In the genomic region with DNA sequence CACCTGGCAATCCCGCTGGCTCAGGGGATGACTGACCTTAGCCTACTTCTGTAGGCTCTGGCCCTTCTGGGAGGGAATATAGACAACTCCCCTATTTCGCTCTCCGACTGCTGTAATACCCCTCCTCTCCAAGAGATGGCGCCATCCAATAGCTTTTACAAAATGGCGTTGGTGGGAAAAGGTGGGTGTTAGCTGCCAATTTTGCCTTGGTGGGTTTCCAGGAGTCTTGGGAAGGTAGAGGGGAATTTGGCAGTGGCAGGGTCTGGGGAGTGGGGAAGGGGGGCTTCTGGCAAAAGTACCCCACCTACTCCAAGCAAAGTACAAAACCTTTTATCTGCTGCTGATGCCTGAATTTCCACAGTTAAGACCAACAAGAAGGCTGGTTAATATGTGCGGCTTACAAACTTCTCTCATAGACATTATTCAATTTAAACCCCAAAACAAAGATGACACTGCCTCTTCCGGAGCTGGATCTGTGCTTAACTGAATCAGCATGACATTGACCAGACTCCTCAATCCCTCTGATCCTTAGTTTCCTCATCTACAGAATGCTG, we compare ENCODE assay signal across 8 cellular contexts.
A peak's percentile ranks its signal among the peaks of the same experiment; 100 is the strongest.
DNase-seq lines count a peak whose midpoint lies in the region; ATAC-seq and TF ChIP-seq lines count a peak whose summit lies in the region.

No MANE protein-coding gene starts in this region.

- DNase-seq in COLO668 (lab: John Stamatoyannopoulos, UW; ENCODE audit: unreplicated experiment): peak; percentile 33
- DNase-seq in GM20000 (ENCODE audit: low spot score): peak; percentile 75
- DNase-seq in cerebellum (ENCODE audit: low spot score): peak; percentile 73
- peak; percentile 77 for DNase-seq in medulla oblongata (ENCODE audit: extremely low spot score)
- DNase-seq in aorta: peak; percentile 38

- ATAC-seq in aorta (ENCODE audit: low FRiP score) (no peak), HG02623 (IDR thresholded peaks at IDR 0.05; ENCODE audit: unreplicated experiment) (no peak), HG02938 (IDR thresholded peaks at IDR 0.05; ENCODE audit: unreplicated experiment) (no peak)

- no peak overlapping the region for H3K4me2 ChIP-seq in OCI-LY3 (ENCODE audit: low read length)

- TF ChIP-seq CTCF in GM20000 (IDR thresholded peaks at IDR 0.05; ENCODE audit: extremely low read depth, missing control alignments) (peak; percentile 83), OCI-LY3 (IDR thresholded peaks at IDR 0.05; ENCODE audit: low read depth, low read length) (peak; percentile 98)

- intact Hi-C loops in aorta (cut with DNase I): loop anchor here in 1 of 2 donors (2.0 kb wide), 1 partner anchor 156 kb away; no protein-coding TSS in a partner anchor

- WGBS in aorta, 2 donors: 35 to 42% methylated on average over 7 of the region's 7 CpGs

- no peak overlapping the region for H2AFZ ChIP-seq in OCI-LY3 (ENCODE audit: low read depth, low read length)

- no peak overlapping the region for H3K27ac ChIP-seq in OCI-LY3 (ENCODE audit: low read length)
- no peak overlapping the region for H3K27ac ChIP-seq in aorta (ENCODE audit: low read depth in 1 of 2, low read length in 2 of 2)

- H3K27me3 ChIP-seq in OCI-LY3 (ENCODE audit: low read depth, low read length) (no peaks in the 10 kb centered on the region), aorta (ENCODE audit: control insufficient read depth in 1 of 2, insufficient read depth in 2 of 2, low read length in 1 of 2) (no peaks in the 10 kb centered on the region)

- no peaks in the 10 kb centered on the region; the same call in 1 of the 2 replicates for H3K9me3 ChIP-seq in OCI-LY3 (ENCODE audit: insufficient read depth, low read length)
- no peaks in the 10 kb centered on the region for H3K9me3 ChIP-seq in aorta (ENCODE audit: control insufficient read depth, low read length)

- no peaks in the 10 kb centered on the region for H4K20me1 ChIP-seq in OCI-LY3 (ENCODE audit: insufficient read depth, low read length)

- H3K79me2 ChIP-seq in OCI-LY3 (ENCODE audit: low read length): no peaks in the 10 kb centered on the region

- peaks cover 9% of the 10 kb centered on the region for H3K4me1 ChIP-seq in OCI-LY3 (ENCODE audit: low read length)
- H3K4me1 ChIP-seq in aorta (ENCODE audit: control insufficient read depth in 1 of 2, insufficient read depth in 2 of 2, low read length in 2 of 2): no peaks in the 10 kb centered on the region

- H3K9ac ChIP-seq in OCI-LY3 (ENCODE audit: low read length): no peak overlapping the region

- peaks cover 8% of the 10 kb centered on the region for H3K36me3 ChIP-seq in OCI-LY3 (replicated peaks; ENCODE audit: low read depth, low read length)
- no peaks in the 10 kb centered on the region for H3K36me3 ChIP-seq in aorta (ENCODE audit: control insufficient read depth in 1 of 2, insufficient read depth in 2 of 2, low read length in 1 of 2)

- H3K4me3 ChIP-seq in OCI-LY3 (ENCODE audit: low read length) (no peak overlapping the region), aorta (ENCODE audit: low read length in 2 of 2) (no peak overlapping the region)
